ENCODE assay signal across 14 cellular contexts in the genomic region with DNA sequence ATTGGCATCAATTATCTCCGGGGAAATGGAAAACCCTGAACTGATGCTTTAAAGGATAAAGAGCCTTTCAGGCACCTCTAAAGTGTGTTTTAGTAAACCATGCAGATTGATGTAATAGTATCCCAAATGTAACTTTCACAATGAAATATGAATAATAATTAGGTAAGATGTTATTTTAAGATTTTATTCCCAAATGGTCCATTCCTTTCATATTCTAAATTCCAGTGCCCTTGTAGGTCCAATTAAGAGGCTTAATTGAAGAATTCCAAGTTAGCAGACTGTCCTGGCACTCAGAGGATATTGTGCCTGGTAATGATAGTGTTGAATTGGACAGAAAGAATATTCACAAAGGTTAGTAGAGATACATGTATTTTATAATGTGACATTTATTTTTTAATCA.
DNase-seq lines count a peak whose midpoint lies in the region; ATAC-seq and TF ChIP-seq lines count a peak whose summit lies in the region.
"Had no signal": no experiment of that assay in that cellular context is flagged by ENCODE, and none has a peak within 500 bp of the region (broad histone marks: within the 10 kb centered on the region; RNA-seq: fewer than 3 reads in every experiment).

No MANE protein-coding gene starts in this region.

- ATAC-seq in heart left ventricle (no peak), HG03159 (IDR thresholded peaks at IDR 0.05; ENCODE audit: unreplicated experiment) (no peak)
- ATAC-seq: K562 had no signal

- no peaks in the 10 kb centered on the region for H3K9me2 ChIP-seq in SK-N-SH

- peaks cover 0 to 14% of the 10 kb centered on the region in 2 experiments; a peak in 2 of 4 replicates for H3K4me1 ChIP-seq in SK-N-SH (ENCODE audit: control insufficient read depth in 1 of 2, insufficient read depth in 2 of 2, low read depth in 1 of 2, low read length in 1 of 2)
- no peaks in the 10 kb centered on the region for H3K4me1 ChIP-seq in heart left ventricle

- H3K27ac ChIP-seq in SK-N-SH (ENCODE audit: low read depth in 2 of 2, low read length in 1 of 2) (peak overlapping the region in 1 of 2 experiments; percentile 6; a peak in 1 of 4 replicates), heart left ventricle (no peak overlapping the region)
- H3K27ac ChIP-seq: BLaER1, HL-60 had no signal

- H4K20me1 ChIP-seq in SK-N-SH (ENCODE audit: insufficient read depth) = no peaks in the 10 kb centered on the region
- H4K20me1 ChIP-seq: BLaER1 had no signal

- no peak overlapping the region for H3K4me3 ChIP-seq in SK-N-SH (ENCODE audit: low read depth in 2 of 2, low read length in 1 of 2)
- no peak overlapping the region for H3K4me3 ChIP-seq in heart left ventricle
- H3K4me3 ChIP-seq: BLaER1, HAP-1, K562 had no signal

- DNase-seq in EL (peak; percentile 25), SK-N-SH (no peak), fibroblast of peridontal ligament (ENCODE audit: extremely low read depth) (peak; percentile 20), heart left ventricle (no peak), C1 segment of cervical spinal cord (lab: John Stamatoyannopoulos, UW) (no peak)
- DNase-seq: AML-193; CD4-positive, CD25-positive, alpha-beta regulatory T cell; GDM1; HFFc6 had no signal

- no peak for TF ChIP-seq RAD21 in SK-N-SH (IDR thresholded peaks at IDR 0.05; ENCODE audit: low read length)

- H3K79me2 ChIP-seq in SK-N-SH (ENCODE audit: insufficient read depth) = no peaks in the 10 kb centered on the region

- H3K36me3 ChIP-seq in SK-N-SH (replicated peaks in 1 of 2; ENCODE audit: control insufficient read depth in 1 of 2, insufficient read depth in 2 of 2, low read length in 1 of 2) = no peaks in the 10 kb centered on the region
- H3K36me3 ChIP-seq in heart left ventricle = no peaks in the 10 kb centered on the region
- H3K36me3 ChIP-seq: BLaER1, HAP-1 had no signal

- POLR2A ChIA-PET in SK-N-SH (lab: Yijun Ruan, JAX) = no interaction called here

- H2AFZ ChIP-seq in SK-N-SH (ENCODE audit: low read depth) = no peak overlapping the region

- intact Hi-C loops in heart left ventricle (cut with DNase I) = loop anchor here in 1 of 10 donors (1.0 kb wide), 1 partner anchor 9 kb away; no protein-coding TSS in a partner anchor

- H3K4me2 ChIP-seq in SK-N-SH = no peak overlapping the region
- H3K4me2 ChIP-seq: BLaER1 had no signal

- no peaks in the 10 kb centered on the region for H3K27me3 ChIP-seq in SK-N-SH (ENCODE audit: insufficient read depth)
- no peaks in the 10 kb centered on the region for H3K27me3 ChIP-seq in heart left ventricle
- H3K27me3 ChIP-seq: BLaER1 had no signal

- TF ChIP-seq EP300 in SK-N-SH (IDR thresholded peaks at IDR 0.05; ENCODE audit: borderline replicate concordance in 1 of 2, low read depth in 1 of 2, low read length in 1 of 2) = no peak

- TF ChIP-seq CTCF in SK-N-SH (IDR thresholded peaks at IDR 0.05) (no peak), heart left ventricle (IDR thresholded peaks at IDR 0.05) (no peak)

- CTCF ChIA-PET in SK-N-SH (lab: Yijun Ruan, JAX) = interaction anchor here (0.6 kb wide), 1 partner anchor 121 kb away, joined by 3 read pairs; no protein-coding TSS in a partner anchor

- H3K9me3 ChIP-seq in SK-N-SH (no peaks in the 10 kb centered on the region), heart left ventricle (no peaks in the 10 kb centered on the region)
- H3K9me3 ChIP-seq: BLaER1, HAP-1 had no signal

- H3F3A ChIP-seq in SK-N-SH (replicated peaks; ENCODE audit: insufficient read depth) = peaks cover 6% of the 10 kb centered on the region

- 61% methylated on average over 1 of the region's 1 CpG for WGBS in SK-N-SH (ENCODE audit: low lambda C conversion rate)
- WGBS in heart left ventricle, 4 donors = 84 to 90% (median 84%) methylated on average over 1 of the region's 1 CpG

- no peak for TF ChIP-seq POLR2A in heart left ventricle (IDR thresholded peaks at IDR 0.05)

- no peak overlapping the region for H3K9ac ChIP-seq in SK-N-SH
- H3K9ac ChIP-seq: BLaER1 had no signal

TF ChIP-seq in SK-N-SH, 30 proteins besides CTCF, POLR2A, EP300 and RAD21:
- TF ChIP-seq EZH2phosphoT487 (IDR thresholded peaks at IDR 0.05; ENCODE audit: borderline replicate concordance, low read depth) (no peak), MEF2A (IDR thresholded peaks at IDR 0.05; ENCODE audit: borderline replicate concordance, low read depth) (0 out of 2 replicates have a peak, but pooled peaks have one; percentile 22), PBX3 (IDR thresholded peaks at IDR 0.05) (peak; percentile 4; the same call in 1 of the 2 replicates), NRF1 (IDR thresholded peaks at IDR 0.05; ENCODE audit: low read depth, low read length) (no peak)

Comparison
In these comparisons a context has a peak if more than half of its experiments do, and no peak if none do; other contexts are left out.
1. DNase-seq: peak in EL (single experiment) and fibroblast of peridontal ligament (single experiment); none in SK-N-SH (single experiment), heart left ventricle (0 of 5) and C1 segment of cervical spinal cord (0 of 14).